In genomic region chr2:108376774-108377173, GRCh38 we compare ENCODE assay signal across 1 cellular context.
TF ChIP-seq lines count a peak whose summit lies in the region.

No MANE protein-coding gene starts in this region.

TF ChIP-seq in HepG2, 621 proteins besides CTCF, POLR2A, EP300 and RAD21:
- TF ChIP-seq SIX1 (CRISPR knock-in tag; IDR thresholded peaks at IDR 0.05; ENCODE audit: borderline replicate concordance) (no peak), ATF2 (CRISPR knock-in tag; IDR thresholded peaks at IDR 0.05) (no peak), SIN3B (IDR thresholded peaks at IDR 0.05; ENCODE audit: low read length) (no peak), MAFK (conservative IDR thresholded peaks at IDR 0.05 in 1 of 2, IDR thresholded peaks at IDR 0.05 in 1 of 2; ENCODE audit: low read length in 2 of 2) (no peak), REL (CRISPR knock-in tag; conservative IDR thresholded peaks at IDR 0.05) (no peak), NFATC3 (CRISPR knock-in tag; IDR thresholded peaks at IDR 0.05) (no peak), SRY (CRISPR knock-in tag; IDR thresholded peaks at IDR 0.05) (no peak), MIXL1 (CRISPR knock-in tag; IDR thresholded peaks at IDR 0.05) (no peak), ELF4 (CRISPR knock-in tag; IDR thresholded peaks at IDR 0.05; ENCODE audit: borderline replicate concordance) (no peak), FOXK2 (IDR thresholded peaks at IDR 0.05) (no peak), ZNF18 (CRISPR knock-in tag; IDR thresholded peaks at IDR 0.05; ENCODE audit: insufficient replicate concordance) (no peak), ZNF331 (CRISPR knock-in tag; IDR thresholded peaks at IDR 0.05) (no peak), ZNF672 (CRISPR knock-in tag; IDR thresholded peaks at IDR 0.05) (no peak), ATRX (CRISPR knock-in tag; IDR thresholded peaks at IDR 0.05; ENCODE audit: borderline replicate concordance) (no peak)
- TF ChIP-seq, protein P1, sequence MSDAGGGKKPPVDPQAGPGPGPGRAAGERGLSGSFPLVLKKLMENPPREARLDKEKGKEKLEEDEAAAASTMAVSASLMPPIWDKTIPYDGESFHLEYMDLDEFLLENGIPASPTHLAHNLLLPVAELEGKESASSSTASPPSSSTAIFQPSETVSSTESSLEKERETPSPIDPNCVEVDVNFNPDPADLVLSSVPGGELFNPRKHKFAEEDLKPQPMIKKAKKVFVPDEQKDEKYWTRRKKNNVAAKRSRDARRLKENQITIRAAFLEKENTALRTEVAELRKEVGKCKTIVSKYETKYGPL (CRISPR knock-in tag; IDR thresholded peaks at IDR 0.05) = no peak
- TF ChIP-seq, protein P2, sequence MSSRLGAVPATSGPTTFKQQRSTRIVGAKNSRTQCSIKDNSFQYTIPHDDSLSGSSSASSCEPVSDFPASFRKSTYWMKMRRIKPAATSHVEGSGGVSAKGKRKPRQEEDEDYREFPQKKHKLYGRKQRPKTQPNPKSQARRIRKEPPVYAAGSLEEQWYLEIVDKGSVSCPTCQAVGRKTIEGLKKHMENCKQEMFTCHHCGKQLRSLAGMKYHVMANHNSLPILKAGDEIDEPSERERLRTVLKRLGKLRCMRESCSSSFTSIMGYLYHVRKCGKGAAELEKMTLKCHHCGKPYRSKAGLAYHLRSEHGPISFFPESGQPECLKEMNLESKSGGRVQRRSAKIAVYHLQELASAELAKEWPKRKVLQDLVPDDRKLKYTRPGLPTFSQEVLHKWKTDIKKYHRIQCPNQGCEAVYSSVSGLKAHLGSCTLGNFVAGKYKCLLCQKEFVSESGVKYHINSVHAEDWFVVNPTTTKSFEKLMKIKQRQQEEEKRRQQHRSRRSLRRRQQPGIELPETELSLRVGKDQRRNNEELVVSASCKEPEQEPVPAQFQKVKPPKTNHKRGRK (CRISPR knock-in tag; IDR thresholded peaks at IDR 0.05) = no peak
- TF ChIP-seq, protein P3, sequence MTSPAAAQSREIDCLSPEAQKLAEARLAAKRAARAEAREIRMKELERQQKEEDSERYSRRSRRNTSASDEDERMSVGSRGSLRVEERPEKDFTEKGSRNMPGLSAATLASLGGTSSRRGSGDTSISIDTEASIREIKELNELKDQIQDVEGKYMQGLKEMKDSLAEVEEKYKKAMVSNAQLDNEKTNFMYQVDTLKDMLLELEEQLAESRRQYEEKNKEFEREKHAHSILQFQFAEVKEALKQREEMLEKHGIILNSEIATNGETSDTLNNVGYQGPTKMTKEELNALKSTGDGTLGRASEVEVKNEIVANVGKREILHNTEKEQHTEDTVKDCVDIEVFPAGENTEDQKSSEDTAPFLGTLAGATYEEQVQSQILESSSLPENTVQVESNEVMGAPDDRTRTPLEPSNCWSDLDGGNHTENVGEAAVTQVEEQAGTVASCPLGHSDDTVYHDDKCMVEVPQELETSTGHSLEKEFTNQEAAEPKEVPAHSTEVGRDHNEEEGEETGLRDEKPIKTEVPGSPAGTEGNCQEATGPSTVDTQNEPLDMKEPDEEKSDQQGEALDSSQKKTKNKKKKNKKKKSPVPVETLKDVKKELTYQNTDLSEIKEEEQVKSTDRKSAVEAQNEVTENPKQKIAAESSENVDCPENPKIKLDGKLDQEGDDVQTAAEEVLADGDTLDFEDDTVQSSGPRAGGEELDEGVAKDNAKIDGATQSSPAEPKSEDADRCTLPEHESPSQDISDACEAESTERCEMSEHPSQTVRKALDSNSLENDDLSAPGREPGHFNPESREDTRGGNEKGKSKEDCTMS (CRISPR knock-in tag; conservative IDR thresholded peaks at IDR 0.05) = no peak
